In the genomic region with DNA sequence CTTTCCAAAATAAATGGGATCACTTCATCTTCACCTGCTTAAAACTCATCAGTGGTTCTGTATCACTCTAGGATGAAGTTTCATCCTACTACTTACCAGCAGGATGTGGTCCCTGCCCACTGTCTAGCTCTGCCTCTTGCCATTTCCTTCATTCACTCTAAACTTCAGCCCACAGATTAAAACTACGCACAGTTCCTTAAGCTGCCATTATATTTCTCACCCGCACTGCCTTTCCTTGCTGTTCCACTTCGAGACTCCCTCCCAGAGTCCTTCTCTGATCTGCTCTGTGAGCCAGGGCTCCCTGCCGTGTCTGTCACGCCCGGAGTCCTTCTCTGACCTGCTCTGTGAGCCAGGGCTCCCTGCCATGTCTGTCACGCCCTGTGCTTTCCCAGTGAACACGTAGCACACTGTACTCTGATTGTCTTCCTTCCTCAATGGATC, we compare ENCODE assay signal across 10 cellular contexts. TPM values are rescaled to one million over a fixed set of nuclear protein-coding genes. Genes with fewer than 3 reads are reported as not detected.
DNase-seq lines count a peak whose midpoint lies in the region; ATAC-seq and TF ChIP-seq lines count a peak whose summit lies in the region.
"Had no signal": no experiment of that assay in that cellular context is flagged by ENCODE, and none has a peak within 500 bp of the region (broad histone marks: within the 10 kb centered on the region; RNA-seq: fewer than 3 reads in every experiment).

No MANE protein-coding gene starts in this region.

- H3K4me1 Mint-ChIP-seq in activated naive CD4-positive, alpha-beta T cell treated with anti-CD3 and anti-CD28 coated beads, Interleukin-2, amount 50 U/mL, for 24 hours, result peaks cover 29% of the 10 kb centered on the region

- H3K4me3 ChIP-seq in adipocyte (ENCODE audit: low read length) (no peak overlapping the region), lung (no peak overlapping the region), upper lobe of right lung (no peak overlapping the region)
- H3K4me3 ChIP-seq: SJSA1 had no signal

- WGBS in lung, 2 donors, result 31 to 67% methylated on average over 8 of the region's 8 CpGs

- no peak for DNase-seq in activated naive CD4-positive, alpha-beta T cell (lab: John Stamatoyannopoulos, UW)
- DNase-seq in adipocyte (ENCODE audit: low read depth) (no peak), lung (ENCODE audit: low spot score) (no peak), upper lobe of right lung (peak; percentile 72), NCI-H2081 treated with DMSO at 0.1 percent for 48 hours (lab: John Stamatoyannopoulos, UW) (no peak), putamen (ENCODE audit: low spot score) (no peak), NCI-H774 (lab: John Stamatoyannopoulos, UW) (no peak)
- DNase-seq: BE2C had no signal

- peak overlapping the region; percentile 71 for H3K27ac Mint-ChIP-seq in activated naive CD4-positive, alpha-beta T cell treated with anti-CD3 and anti-CD28 coated beads, Interleukin-2, amount 50 U/mL, for 24 hours

- H3K9me3 Mint-ChIP-seq in activated naive CD4-positive, alpha-beta T cell treated with anti-CD3 and anti-CD28 coated beads, Interleukin-2, amount 50 U/mL, for 24 hours, result no peaks in the 10 kb centered on the region

- H3K27ac ChIP-seq in lung (ENCODE audit: low read depth in 1 of 2, low read length in 1 of 2) (peak overlapping the region; percentile 6 to 72), upper lobe of right lung (peak overlapping the region; percentile 44)
- H3K27ac ChIP-seq: SJSA1 had no signal

- TF ChIP-seq CTCF in lung (IDR thresholded peaks at IDR 0.05; ENCODE audit: control extremely low read depth, extremely low read depth) (no peak), upper lobe of right lung (IDR thresholded peaks at IDR 0.05) (no peak)

- no peak for ATAC-seq in lung (ENCODE audit: insufficient read depth, low FRiP score)
- ATAC-seq in upper lobe of right lung, result peak; percentile 85

- H3K36me3 Mint-ChIP-seq in activated naive CD4-positive, alpha-beta T cell treated with anti-CD3 and anti-CD28 coated beads, Interleukin-2, amount 50 U/mL, for 24 hours, result peaks cover 6% of the 10 kb centered on the region

- peak overlapping the region; percentile 55 for H3K9ac ChIP-seq in adipocyte (ENCODE audit: low read length)

- H3K27me3 Mint-ChIP-seq in activated naive CD4-positive, alpha-beta T cell treated with anti-CD3 and anti-CD28 coated beads, Interleukin-2, amount 50 U/mL, for 24 hours, result no peaks in the 10 kb centered on the region

- H3K9me3 ChIP-seq in adipocyte (ENCODE audit: control insufficient read depth, low read length) (no peaks in the 10 kb centered on the region), lung (ENCODE audit: control insufficient read depth in 2 of 2, insufficient read depth in 1 of 2, low read length in 1 of 2) (no peaks in the 10 kb centered on the region), upper lobe of right lung (no peaks in the 10 kb centered on the region)
- H3K9me3 ChIP-seq: BE2C, SJSA1 had no signal

- H3K36me3 ChIP-seq in adipocyte (ENCODE audit: control insufficient read depth, insufficient read depth, low read length, severe bottlenecking) (peaks cover 5% of the 10 kb centered on the region), lung (ENCODE audit: control insufficient read depth in 2 of 2, insufficient read depth in 2 of 2, low read length in 2 of 2) (peaks cover 0 to 2% of the 10 kb centered on the region in 2 donors), upper lobe of right lung (no peaks in the 10 kb centered on the region)
- H3K36me3 ChIP-seq: BE2C had no signal

- H3K4me3 Mint-ChIP-seq in activated naive CD4-positive, alpha-beta T cell treated with anti-CD3 and anti-CD28 coated beads, Interleukin-2, amount 50 U/mL, for 24 hours, result peak overlapping the region; percentile 23

- no peaks in the 10 kb centered on the region for H3K27me3 ChIP-seq in adipocyte (replicated peaks; ENCODE audit: control insufficient read depth, insufficient read depth, low read length)
- H3K27me3 ChIP-seq in lung (ENCODE audit: control insufficient read depth, insufficient read depth), result no peaks in the 10 kb centered on the region
- no peaks in the 10 kb centered on the region for H3K27me3 ChIP-seq in upper lobe of right lung
- H3K27me3 ChIP-seq: BE2C, SJSA1 had no signal

- intact Hi-C loops in upper lobe of right lung (cut with DNase I), result no loop called here

- peaks cover 61% of the 10 kb centered on the region for H3K4me1 ChIP-seq in adipocyte (ENCODE audit: control insufficient read depth, insufficient read depth, low read length)
- peaks cover 4 to 14% of the 10 kb centered on the region in 2 donors for H3K4me1 ChIP-seq in lung (ENCODE audit: control insufficient read depth in 2 of 2, insufficient read depth in 2 of 2, low read length in 2 of 2)
- peaks cover 18% of the 10 kb centered on the region for H3K4me1 ChIP-seq in upper lobe of right lung
- H3K4me1 ChIP-seq: BE2C had no signal

RNA-seq across cellular contexts. Expression of gene NPAS1, which starts 52.0 kb away (rescaled TPM):
- 1 to 10 TPM in 1 of 2 donors, under 1 TPM in 1; 0.31 to 1.0 TPM for total RNA-seq in lung
- polyA plus RNA-seq in lung, result 1 to 10 TPM in 1 of 2 donors, under 1 TPM in 1; 0.35 to 1.2 TPM
- total RNA-seq in upper lobe of right lung, result 1.3 TPM
- total RNA-seq: SJSA1 had no signal
